25 cellular contexts compared by ENCODE assay signal in genomic region chr2:55108456-55108855, GRCh38. TPM values are rescaled to one million over a fixed set of nuclear protein-coding genes. Genes with fewer than 3 reads are reported as not detected.
DNase-seq lines count a peak whose midpoint lies in the region; ATAC-seq, FAIRE-seq and TF ChIP-seq lines count a peak whose summit lies in the region.
"Had no signal": no experiment of that assay in that cellular context is flagged by ENCODE, and none has a peak within 500 bp of the region (broad histone marks: within the 10 kb centered on the region; RNA-seq: fewer than 3 reads in every experiment).

No MANE protein-coding gene starts in this region.

- no peak overlapping the region for H3K4me3 ChIP-seq in HepG2 (replicated peaks in 1 of 3; ENCODE audit: insufficient read depth in 1 of 3, low read depth in 2 of 3, low read length in 3 of 3)
- H3K4me3 ChIP-seq in right lobe of liver = no peak overlapping the region
- no peak overlapping the region for H3K4me3 ChIP-seq in body of pancreas
- H3K4me3 ChIP-seq in osteoblast (ENCODE audit: insufficient read depth, low read length) = no peak overlapping the region
- no peak overlapping the region for H3K4me3 ChIP-seq in CD4-positive, alpha-beta memory T cell (ENCODE audit: low read length in 2 of 2)
- H3K4me3 ChIP-seq: K562, SJSA1 had no signal

- in situ Hi-C loops in HepG2 (cut with HindIII; ENCODE audit: extremely low pct_ligation_motif_present, low pct_unique_long_range_greater_than_20kb) = no loop called here

- H3K4me1 ChIP-seq in HepG2 (ENCODE audit: insufficient read depth, low read length) (peaks cover 60% of the 10 kb centered on the region), right lobe of liver (peaks cover 0 to 4% (median 0%) of the 10 kb centered on the region in 4 donors), body of pancreas (peaks cover 24% of the 10 kb centered on the region), osteoblast (ENCODE audit: insufficient read depth, low read length) (peaks cover 73% of the 10 kb centered on the region)
- no peaks in the 10 kb centered on the region for H3K4me1 ChIP-seq in CD4-positive, alpha-beta memory T cell (ENCODE audit: insufficient read depth, low read length)

- H4K20me1 ChIP-seq in HepG2 (ENCODE audit: insufficient read depth, low read length) = peaks cover 4% of the 10 kb centered on the region; the same call in 1 of the 2 replicates
- no peaks in the 10 kb centered on the region for H4K20me1 ChIP-seq in osteoblast (ENCODE audit: insufficient read depth, low read length)

- no peaks in the 10 kb centered on the region for H3K36me3 Mint-ChIP-seq in CD4-positive, alpha-beta memory T cell
- H3K36me3 Mint-ChIP-seq: activated naive CD4-positive, alpha-beta T cell treated with anti-CD3 and anti-CD28 coated beads, Interleukin-2, amount 50 U/mL, for 24 hours; CD4-positive, CD25-positive, alpha-beta regulatory T cell; naive thymus-derived CD8-positive, alpha-beta T cell had no signal

- TF ChIP-seq CTCF in HepG2 (CRISPR knock-in tag; IDR thresholded peaks at IDR 0.05) = no peak
- TF ChIP-seq CTCF in right lobe of liver (IDR thresholded peaks at IDR 0.05) = no peak
- TF ChIP-seq CTCF in body of pancreas (IDR thresholded peaks at IDR 0.05) = no peak
- TF ChIP-seq CTCF in osteoblast (IDR thresholded peaks at IDR 0.05; ENCODE audit: extremely low read depth, low read depth, low read length) = no peak

- H3K36me3 ChIP-seq in HepG2 (replicated peaks in 1 of 2; ENCODE audit: control insufficient read depth in 1 of 2, insufficient read depth in 2 of 2, low read length in 2 of 2) (no peaks in the 10 kb centered on the region), right lobe of liver (no peaks in the 10 kb centered on the region), body of pancreas (replicated peaks in 1 of 2; ENCODE audit: insufficient read depth in 1 of 2, low read depth in 2 of 2) (no peaks in the 10 kb centered on the region), osteoblast (ENCODE audit: insufficient read depth, low read length) (no peaks in the 10 kb centered on the region)
- no peaks in the 10 kb centered on the region for H3K36me3 ChIP-seq in CD4-positive, alpha-beta memory T cell (ENCODE audit: insufficient read depth, low read length)
- H3K36me3 ChIP-seq: brain microvascular endothelial cell, SJSA1 had no signal

- intact Hi-C loops in HepG2 (cut with micrococcal nuclease; ENCODE audit: unreplicated experiment) = no loop called here
- intact Hi-C loops in right lobe of liver (cut with DNase I) = no loop called here
- intact Hi-C loops in body of pancreas (cut with DNase I) = no loop called here
- intact Hi-C loops in CD4-positive, alpha-beta memory T cell (cut with micrococcal nuclease) = no loop called here

- no peaks in the 10 kb centered on the region for H3K27me3 Mint-ChIP-seq in CD4-positive, alpha-beta memory T cell
- H3K27me3 Mint-ChIP-seq: activated B cell treated with CpG ODN at 0.5 μM for 24 hours; activated CD8-positive, alpha-beta T cell treated with anti-CD3 and anti-CD28 coated beads for 36 hours; activated naive CD4-positive, alpha-beta T cell treated with anti-CD3 and anti-CD28 coated beads, Interleukin-2, amount 50 U/mL, for 24 hours; activated T-cell treated with anti-CD3 and anti-CD28 coated beads, Interleukin-2, amount 50 U/mL, for 24 hours; CD4-positive, CD25-positive, alpha-beta regulatory T cell had no signal

- H3K4me3 Mint-ChIP-seq in CD4-positive, alpha-beta memory T cell = no peak overlapping the region
- H3K4me3 Mint-ChIP-seq: activated B cell treated with CpG ODN at 0.5 μM for 24 hours; activated CD8-positive, alpha-beta T cell treated with anti-CD3 and anti-CD28 coated beads for 36 hours; activated naive CD4-positive, alpha-beta T cell treated with anti-CD3 and anti-CD28 coated beads, Interleukin-2, amount 50 U/mL, for 24 hours; activated T-cell treated with anti-CD3 and anti-CD28 coated beads, Interleukin-2, amount 50 U/mL, for 24 hours; CD4-positive, CD25-positive, alpha-beta regulatory T cell; naive thymus-derived CD8-positive, alpha-beta T cell had no signal

- H3K27ac ChIP-seq in HepG2 (ENCODE audit: extremely low read length, insufficient read depth, low read length) (no peak overlapping the region), right lobe of liver (no peak overlapping the region), body of pancreas (peak overlapping the region in 3 of 4 donors; percentile 18 to 72 (median 65)), osteoblast (ENCODE audit: low read depth, low read length) (peak overlapping the region; percentile 15)
- no peak overlapping the region for H3K27ac ChIP-seq in CD4-positive, alpha-beta memory T cell (ENCODE audit: low read depth, low read length)

- H3K9me3 Mint-ChIP-seq in CD4-positive, alpha-beta memory T cell = no peaks in the 10 kb centered on the region
- H3K9me3 Mint-ChIP-seq: activated B cell treated with CpG ODN at 0.5 μM for 24 hours; activated CD8-positive, alpha-beta T cell treated with anti-CD3 and anti-CD28 coated beads for 36 hours; activated naive CD4-positive, alpha-beta T cell treated with anti-CD3 and anti-CD28 coated beads, Interleukin-2, amount 50 U/mL, for 24 hours; activated T-cell treated with anti-CD3 and anti-CD28 coated beads, Interleukin-2, amount 50 U/mL, for 24 hours; CD4-positive, CD25-positive, alpha-beta regulatory T cell; naive thymus-derived CD8-positive, alpha-beta T cell had no signal

- H3K27me3 ChIP-seq in HepG2 (ENCODE audit: control insufficient read depth in 1 of 2, insufficient read depth in 2 of 2, low read length in 2 of 2) = peaks cover 0 to 6% of the 10 kb centered on the region in 2 experiments; a peak in 2 of 5 replicates
- no peaks in the 10 kb centered on the region for H3K27me3 ChIP-seq in right lobe of liver
- H3K27me3 ChIP-seq in body of pancreas = no peaks in the 10 kb centered on the region
- H3K27me3 ChIP-seq in osteoblast (ENCODE audit: insufficient read depth, low read length) = no peaks in the 10 kb centered on the region
- no peaks in the 10 kb centered on the region for H3K27me3 ChIP-seq in CD4-positive, alpha-beta memory T cell (ENCODE audit: insufficient read depth, low read length)
- H3K27me3 ChIP-seq: brain microvascular endothelial cell, SJSA1 had no signal

- POLR2A ChIA-PET in HepG2 (lab: Yijun Ruan, JAX) = interaction anchor here (1.4 to 1.5 kb wide), 2 partner anchors 58 kb away, joined by 3 to 8 read pairs; partner anchors contain the start of gene RTN4
- POLR2A ChIA-PET in CD4-positive, alpha-beta memory T cell (lab: Charles Lee; ENCODE audit: partially characterized antibody) = no interaction called here

- 85% methylated on average over 2 of the region's 2 CpGs for WGBS in HepG2 (ENCODE audit: low lambda C conversion rate)
- 93% methylated on average over 2 of the region's 2 CpGs for WGBS in right lobe of liver (ENCODE audit: insufficient coverage, low coverage, low lambda C conversion rate, missing lambda C conversion rate)
- 68 to 69% methylated on average over 2 of the region's 2 CpGs for WGBS in body of pancreas, 2 donors

- no peak for TF ChIP-seq RAD21 in HepG2 (CRISPR knock-in tag; IDR thresholded peaks at IDR 0.05)

- DNase-seq in HepG2 (ENCODE audit: low spot score) (no peak), right lobe of liver (no peak), body of pancreas (no peak), osteoblast (ENCODE audit: insufficient read length, low spot score, missing footprints) (no peak), NCI-H128 (lab: John Stamatoyannopoulos, UW; ENCODE audit: unreplicated experiment) (no peak), medulla oblongata (ENCODE audit: extremely low spot score) (no peak)
- DNase-seq in CD4-positive, alpha-beta memory T cell = no peak
- DNase-seq: activated B cell treated with CpG ODN at 0.5 μM for 24 hours; activated CD8-positive, alpha-beta T cell treated with anti-CD3 and anti-CD28 coated beads for 36 hours; activated T-cell treated with anti-CD3 and anti-CD28 coated beads, Interleukin-2, amount 50 U/mL, for 24 hours; brain microvascular endothelial cell; CD4-positive, CD25-positive, alpha-beta regulatory T cell; DMS79; foreskin fibroblast; mammary epithelial cell; naive thymus-derived CD8-positive, alpha-beta T cell; NCI-H2029 treated with DMSO at 0.1 percent for 48 hours; stimulated activated CD4-positive, alpha-beta T cell treated with anti-CD3 and anti-CD28 coated beads, Interleukin-4, amount 100 ng/mL, for 1 hour had no signal

- H3K4me2 ChIP-seq in HepG2 (ENCODE audit: low read depth, low read length) = no peak overlapping the region
- H3K4me2 ChIP-seq in osteoblast (ENCODE audit: insufficient read depth, low read length) = no peak overlapping the region

- no peak overlapping the region for H2AFZ ChIP-seq in HepG2 (ENCODE audit: low read length)
- no peak overlapping the region for H2AFZ ChIP-seq in osteoblast (ENCODE audit: low read length)

- FAIRE-seq in HepG2 (lab: Jason Lieb, UNC) = no peak
- FAIRE-seq: K562, keratinocyte, small intestine had no signal

- no TSS peak for BruUV-seq in HepG2 (replicated peaks; lab: Mats Ljungman, UMichigan)

- no peaks in the 10 kb centered on the region for H3K79me2 ChIP-seq in HepG2 (ENCODE audit: insufficient read depth, low read length)
- H3K79me2 ChIP-seq in osteoblast (ENCODE audit: insufficient read depth, low read length) = peaks cover 8% of the 10 kb centered on the region

- ATAC-seq in HepG2 (no peak), right lobe of liver (no peak), body of pancreas (no peak), HG02938 (IDR thresholded peaks at IDR 0.05; ENCODE audit: unreplicated experiment) (no peak)
- ATAC-seq: activated CD8-positive, alpha-beta T cell treated with anti-CD3 and anti-CD28 coated beads for 36 hours; HCT116; K562; naive thymus-derived CD8-positive, alpha-beta T cell had no signal

- CTCF ChIA-PET in HepG2 (lab: Yijun Ruan, JAX; ENCODE audit: low intra/inter-chr PET ratio, low total read pairs) = no interaction called here
- CTCF ChIA-PET in CD4-positive, alpha-beta memory T cell (lab: Charles Lee; ENCODE audit: partially characterized antibody) = no interaction called here

- TF ChIP-seq POLR2A in HepG2 (IDR thresholded peaks at IDR 0.05; ENCODE audit: insufficient read depth in 1 of 2, low read depth in 2 of 2, low read length in 2 of 2) (no peak), right lobe of liver (IDR thresholded peaks at IDR 0.05) (no peak), body of pancreas (IDR thresholded peaks at IDR 0.05) (no peak)

- no peak overlapping the region for H3K9ac ChIP-seq in HepG2 (ENCODE audit: insufficient read depth, low read depth, low read length)

- no peak overlapping the region for H3K27ac Mint-ChIP-seq in CD4-positive, alpha-beta memory T cell
- H3K27ac Mint-ChIP-seq: activated B cell treated with CpG ODN at 0.5 μM for 24 hours; activated CD8-positive, alpha-beta T cell treated with anti-CD3 and anti-CD28 coated beads for 36 hours; activated naive CD4-positive, alpha-beta T cell treated with anti-CD3 and anti-CD28 coated beads, Interleukin-2, amount 50 U/mL, for 24 hours; activated T-cell treated with anti-CD3 and anti-CD28 coated beads, Interleukin-2, amount 50 U/mL, for 24 hours; CD4-positive, CD25-positive, alpha-beta regulatory T cell; naive thymus-derived CD8-positive, alpha-beta T cell had no signal

- no peak for TF ChIP-seq EP300 in HepG2 (IDR thresholded peaks at IDR 0.05; ENCODE audit: low read depth in 2 of 2, low read length in 2 of 2)
- TF ChIP-seq EP300 in HepG2 (CRISPR knock-in tag; IDR thresholded peaks at IDR 0.05; ENCODE audit: borderline replicate concordance) = no peak

- H3K9me3 ChIP-seq in HepG2 (ENCODE audit: low read length) = no peaks in the 10 kb centered on the region
- H3K9me3 ChIP-seq in right lobe of liver = no peaks in the 10 kb centered on the region
- no peaks in the 10 kb centered on the region for H3K9me3 ChIP-seq in body of pancreas
- no peaks in the 10 kb centered on the region for H3K9me3 ChIP-seq in osteoblast (ENCODE audit: low read depth, low read length)
- H3K9me3 ChIP-seq in CD4-positive, alpha-beta memory T cell (ENCODE audit: control insufficient read depth in 1 of 2, low read length in 2 of 2) = no peaks in the 10 kb centered on the region
- H3K9me3 ChIP-seq: SJSA1 had no signal

- H3K4me1 Mint-ChIP-seq in CD4-positive, alpha-beta memory T cell = no peaks in the 10 kb centered on the region
- H3K4me1 Mint-ChIP-seq: activated naive CD4-positive, alpha-beta T cell treated with anti-CD3 and anti-CD28 coated beads, Interleukin-2, amount 50 U/mL, for 24 hours had no signal

RNA-seq across cellular contexts. Expression of gene RTN4, which starts 58.2 kb away (rescaled TPM):
- 67.4 and 98.4 TPM in 2 replicates for total RNA-seq in HepG2 (2016; rRNA removed; fragmentation: Illumina TruSeq; extraction: Trizol)
- total RNA-seq in HepG2 (2016; cell fraction: cytosol; rRNA removed; fragmentation: Illumina TruSeq; extraction: Trizol; ENCODE audit: low read depth) = 113 and 115 TPM in 2 replicates
- 65.4 and 98.8 TPM in 2 replicates for total RNA-seq in HepG2 (2016; cell fraction: insoluble cytoplasmic fraction; rRNA removed; fragmentation: Illumina TruSeq; extraction: Trizol)
- total RNA-seq in HepG2 (2016; cell fraction: membrane; rRNA removed; fragmentation: Illumina TruSeq; extraction: Trizol) = 63.8 and 71.5 TPM in 2 replicates
- total RNA-seq in HepG2 (2016; cell fraction: nucleus; rRNA removed; fragmentation: Illumina TruSeq; extraction: Trizol) = 135 and 150 TPM in 2 replicates
- 100 and 133 TPM in 2 replicates for polyA plus RNA-seq in HepG2 (2011; rRNA removed)
- polyA plus RNA-seq in HepG2 (2011; cell fraction: cytosol; rRNA removed) = 56.6 and 89.3 TPM in 2 replicates
- polyA plus RNA-seq in HepG2 (2011; cell fraction: nucleus; rRNA removed) = 46.6 and 69.0 TPM in 2 replicates
- 176 and 196 TPM in 2 replicates for polyA plus RNA-seq in HepG2 (2012)
- polyA plus RNA-seq in HepG2 (2016; cell fraction: cytosol; fragmentation: Illumina TruSeq; extraction: Trizol; ENCODE audit: low read depth) = 25.4 and 26.1 TPM in 2 replicates
- 104 and 116 TPM in 2 replicates for polyA plus RNA-seq in HepG2 (2016; cell fraction: insoluble cytoplasmic fraction; fragmentation: Illumina TruSeq; extraction: Trizol; ENCODE audit: low read depth)
- 56.9 and 65.1 TPM in 2 replicates for polyA plus RNA-seq in HepG2 (2016; cell fraction: membrane; fragmentation: Illumina TruSeq; extraction: Trizol; ENCODE audit: low read depth)
- polyA plus RNA-seq in HepG2 (2016; cell fraction: nucleus; fragmentation: Illumina TruSeq; extraction: Trizol; ENCODE audit: insufficient read depth, low read depth) = 271 and 279 TPM in 2 replicates
- 71.7 and 98.5 TPM in 2 replicates for polyA minus RNA-seq in HepG2 (2011; rRNA and poly(A)+ RNA removed; ENCODE audit: low replicate concordance)
- 85.3 and 110 TPM in 2 replicates for polyA minus RNA-seq in HepG2 (2011; cell fraction: cytosol; rRNA and poly(A)+ RNA removed)
- 103 and 105 TPM in 2 replicates for polyA minus RNA-seq in HepG2 (2011; cell fraction: nucleus; rRNA and poly(A)+ RNA removed)
- 100 to 1,000 TPM; 126 to 195 (median 177) TPM for total RNA-seq in right lobe of liver
- total RNA-seq in body of pancreas = 100 to 1,000 TPM; 112 to 215 TPM
- 316 and 355 TPM in 2 replicates for total RNA-seq in osteoblast
- total RNA-seq in CD4-positive, alpha-beta memory T cell = 10 to 100 TPM; 73.8 to 81.3 TPM
- 10 to 100 TPM; 89.1 to 90.0 TPM for polyA plus RNA-seq in CD4-positive, alpha-beta memory T cell

Comparison
In these comparisons a context has a peak if more than half of its experiments do, and no peak if none do; other contexts are left out.
1. H3K27ac ChIP-seq: peak in body of pancreas (3 of 4) and osteoblast (single experiment); none in HepG2 (single experiment), right lobe of liver (0 of 3) and CD4-positive, alpha-beta memory T cell (single experiment).